Comparison of ENCODE assay signal across 37 cellular contexts in genomic region chr15:59571606-59572005, GRCh38. TPM values are rescaled to one million over a fixed set of nuclear protein-coding genes. Genes with fewer than 3 reads are reported as not detected.
"Had no signal": no experiment of that assay in that cellular context is flagged by ENCODE, and none has a peak within 500 bp of the region (broad histone marks: within the 10 kb centered on the region; RNA-seq: fewer than 3 reads in every experiment).

No MANE protein-coding gene starts in this region.

- H3K9me3 ChIP-seq: MG63 had no signal

- H3K36me3 ChIP-seq: MG63 had no signal

- DNase-seq: Karpas-422, Kasumi-1, MG63, MM.1S, MV-4-11, NCI-H1048, NCI-H1092, NCI-H1092 treated with DMSO at 0.1 percent for 48 hours, NCI-H1105, NCI-H1105 treated with DMSO at 0.1 percent for 48 hours, NCI-H1417, NCI-H1417 treated with DMSO at 0.1 percent for 48 hours, NCI-H1436, NCI-H1436 treated with DMSO at 0.1 percent for 48 hours, NCI-H146, NCI-H1694, NCI-H1694 treated with DMSO at 0.1 percent for 48 hours, NCI-H187, NCI-H187 treated with DMSO at 0.1 percent for 48 hours, NCI-H1930, NCI-H2029, NCI-H2029 treated with DMSO at 0.1 percent for 48 hours, NCI-H2081, NCI-H2081 treated with DMSO at 0.1 percent for 48 hours, NCI-H2107, NCI-H2171, NCI-H2171 treated with DMSO at 0.1 percent for 48 hours, NCI-H2227 treated with DMSO at 0.1 percent for 48 hours, NCI-H226, NCI-H345, NCI-H446, NCI-H510A, NCI-H510A treated with DMSO at 0.1 percent for 48 hours, NCI-H524, NCI-H524 treated with DMSO at 0.1 percent for 48 hours, NCI-H526 had no signal

- H3K27me3 ChIP-seq: MG63 had no signal

- H3K4me3 ChIP-seq: MG63 had no signal

RNA-seq across cellular contexts. Expression of gene GCNT3, which starts 40.0 kb away (rescaled TPM):
- total RNA-seq: MCF 10A had no signal
